ENCODE assay signal across 1 cellular context in the genomic region with DNA sequence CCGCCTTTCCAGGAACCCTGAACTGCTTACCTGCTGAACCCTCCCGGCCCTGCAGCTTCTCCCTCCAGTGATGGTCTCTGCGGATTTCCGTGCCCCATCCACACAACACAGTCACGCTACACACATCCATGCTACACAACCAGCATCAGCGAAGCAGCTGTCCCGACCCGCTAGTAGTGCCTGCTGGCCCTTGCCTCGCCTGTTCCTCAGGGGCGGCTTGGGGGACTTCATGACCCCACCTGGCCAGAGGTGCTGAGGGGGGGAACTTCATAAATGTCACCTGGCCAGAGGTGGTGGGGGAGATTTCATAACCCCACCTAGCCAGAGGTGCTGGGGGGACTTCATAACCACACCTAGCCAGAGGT.
TF ChIP-seq lines count a peak whose summit lies in the region.

No MANE protein-coding gene starts in this region.

TF ChIP-seq in WTC11, 78 proteins besides CTCF, POLR2A, EP300 and RAD21 (continued from another document):
- TF ChIP-seq, protein P1, sequence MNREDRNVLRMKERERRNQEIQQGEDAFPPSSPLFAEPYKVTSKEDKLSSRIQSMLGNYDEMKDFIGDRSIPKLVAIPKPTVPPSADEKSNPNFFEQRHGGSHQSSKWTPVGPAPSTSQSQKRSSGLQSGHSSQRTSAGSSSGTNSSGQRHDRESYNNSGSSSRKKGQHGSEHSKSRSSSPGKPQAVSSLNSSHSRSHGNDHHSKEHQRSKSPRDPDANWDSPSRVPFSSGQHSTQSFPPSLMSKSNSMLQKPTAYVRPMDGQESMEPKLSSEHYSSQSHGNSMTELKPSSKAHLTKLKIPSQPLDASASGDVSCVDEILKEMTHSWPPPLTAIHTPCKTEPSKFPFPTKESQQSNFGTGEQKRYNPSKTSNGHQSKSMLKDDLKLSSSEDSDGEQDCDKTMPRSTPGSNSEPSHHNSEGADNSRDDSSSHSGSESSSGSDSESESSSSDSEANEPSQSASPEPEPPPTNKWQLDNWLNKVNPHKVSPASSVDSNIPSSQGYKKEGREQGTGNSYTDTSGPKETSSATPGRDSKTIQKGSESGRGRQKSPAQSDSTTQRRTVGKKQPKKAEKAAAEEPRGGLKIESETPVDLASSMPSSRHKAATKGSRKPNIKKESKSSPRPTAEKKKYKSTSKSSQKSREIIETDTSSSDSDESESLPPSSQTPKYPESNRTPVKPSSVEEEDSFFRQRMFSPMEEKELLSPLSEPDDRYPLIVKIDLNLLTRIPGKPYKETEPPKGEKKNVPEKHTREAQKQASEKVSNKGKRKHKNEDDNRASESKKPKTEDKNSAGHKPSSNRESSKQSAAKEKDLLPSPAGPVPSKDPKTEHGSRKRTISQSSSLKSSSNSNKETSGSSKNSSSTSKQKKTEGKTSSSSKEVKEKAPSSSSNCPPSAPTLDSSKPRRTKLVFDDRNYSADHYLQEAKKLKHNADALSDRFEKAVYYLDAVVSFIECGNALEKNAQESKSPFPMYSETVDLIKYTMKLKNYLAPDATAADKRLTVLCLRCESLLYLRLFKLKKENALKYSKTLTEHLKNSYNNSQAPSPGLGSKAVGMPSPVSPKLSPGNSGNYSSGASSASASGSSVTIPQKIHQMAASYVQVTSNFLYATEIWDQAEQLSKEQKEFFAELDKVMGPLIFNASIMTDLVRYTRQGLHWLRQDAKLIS (CRISPR knock-in tag; IDR thresholded peaks at IDR 0.05; ENCODE audit: borderline replicate concordance), result no peak
- no peak for TF ChIP-seq OVOL2 (CRISPR knock-in tag; IDR thresholded peaks at IDR 0.05; ENCODE audit: borderline replicate concordance)
- no peak for TF ChIP-seq ZNF138 (CRISPR knock-in tag; conservative IDR thresholded peaks at IDR 0.05)
- no peak for TF ChIP-seq ETV6 (CRISPR knock-in tag; IDR thresholded peaks at IDR 0.05)
- TF ChIP-seq GRHL2 (CRISPR knock-in tag; IDR thresholded peaks at IDR 0.05; ENCODE audit: insufficient replicate concordance, severe bottlenecking), result no peak
- no peak for TF ChIP-seq ZBTB21 (CRISPR knock-in tag; IDR thresholded peaks at IDR 0.05; ENCODE audit: borderline replicate concordance)
- no peak for TF ChIP-seq ZNF423 (CRISPR knock-in tag; IDR thresholded peaks at IDR 0.05)
